In genomic region chr22:23280356-23281052, GRCh38 we compare ENCODE assay signal across 12 cellular contexts.
DNase-seq lines count a peak whose midpoint lies in the region; ATAC-seq lines count a peak whose summit lies in the region.
"Had no signal": no experiment of that assay in that cellular context is flagged by ENCODE, and none has a peak within 500 bp of the region (broad histone marks: within the 10 kb centered on the region; RNA-seq: fewer than 3 reads in every experiment).

No MANE protein-coding gene starts in this region.

- no peak for ATAC-seq in stimulated activated naive CD8-positive, alpha-beta T cell treated with anti-CD3 and anti-CD28 coated beads, Interleukin-15, amount 100 ng/mL, for 72 hours
- no peak for ATAC-seq in stimulated activated naive CD8-positive, alpha-beta T cell treated with anti-CD3 and anti-CD28 coated beads, Interleukin-15, Interleukin-2, amounts not matched to agents 100 U/mL and 50 U/mL, for 24 hours
- ATAC-seq in central memory CD8-positive, alpha-beta T cell (replicated peaks; ENCODE audit: extremely low read depth, poor library complexity, severe bottlenecking), result no peak
- no peak for ATAC-seq in naive thymus-derived CD4-positive, alpha-beta T cell
- ATAC-seq in GM21619 (IDR thresholded peaks at IDR 0.05; ENCODE audit: unreplicated experiment) (no peak), HG02642 (IDR thresholded peaks at IDR 0.05; ENCODE audit: poor library complexity, unreplicated experiment) (no peak), HG03521 (IDR thresholded peaks at IDR 0.05; ENCODE audit: unreplicated experiment) (no peak)

- no peak overlapping the region for H3K4me3 ChIP-seq in naive thymus-derived CD4-positive, alpha-beta T cell (ENCODE audit: low read length)

- H3K27ac ChIP-seq in naive thymus-derived CD4-positive, alpha-beta T cell (ENCODE audit: low read depth, low read length), result no peak overlapping the region

- no peak for DNase-seq in stimulated activated naive CD8-positive, alpha-beta T cell treated with anti-CD3 and anti-CD28 coated beads, Interleukin-15, amount 100 ng/mL, for 72 hours
- DNase-seq in stimulated activated naive CD8-positive, alpha-beta T cell treated with anti-CD3 and anti-CD28 coated beads, Interleukin-15, Interleukin-2, amounts not matched to agents 100 U/mL and 50 U/mL, for 24 hours, result no peak
- no peak for DNase-seq in central memory CD8-positive, alpha-beta T cell (ENCODE audit: low spot score in 2 of 2)
- DNase-seq in naive thymus-derived CD4-positive, alpha-beta T cell, result no peak
- no peak for DNase-seq in DMS 273 treated with DMSO at 0.1 percent for 48 hours (lab: John Stamatoyannopoulos, UW)
- DNase-seq: activated CD8-positive, alpha-beta memory T cell treated with anti-CD3 and anti-CD28 coated beads, Interleukin-2, amount 50 U/mL, for 4 hours; DMS153; NCI-H1092; NCI-H2227 treated with DMSO at 0.1 percent for 48 hours had no signal

- no peaks in the 10 kb centered on the region for H3K27me3 ChIP-seq in naive thymus-derived CD4-positive, alpha-beta T cell (ENCODE audit: control insufficient read depth in 2 of 2, insufficient read depth in 2 of 2, low read length in 2 of 2)

- no peak overlapping the region for H3K4me3 Mint-ChIP-seq in stimulated activated naive CD8-positive, alpha-beta T cell treated with anti-CD3 and anti-CD28 coated beads, Interleukin-15, amount 100 ng/mL, for 72 hours
- no peak overlapping the region for H3K4me3 Mint-ChIP-seq in central memory CD8-positive, alpha-beta T cell
- H3K4me3 Mint-ChIP-seq in naive thymus-derived CD4-positive, alpha-beta T cell, result no peak overlapping the region

- peak overlapping the region; percentile 33 to 34 for H3K27ac Mint-ChIP-seq in stimulated activated naive CD8-positive, alpha-beta T cell treated with anti-CD3 and anti-CD28 coated beads, Interleukin-15, amount 100 ng/mL, for 72 hours
- H3K27ac Mint-ChIP-seq in central memory CD8-positive, alpha-beta T cell (ENCODE audit: low read depth), result peak overlapping the region; percentile 83
- H3K27ac Mint-ChIP-seq in naive thymus-derived CD4-positive, alpha-beta T cell, result peak overlapping the region in 8 of 9 donors; percentile 14 to 66 (median 54)

- peaks cover 7 to 27% of the 10 kb centered on the region in 2 donors for H3K4me1 ChIP-seq in naive thymus-derived CD4-positive, alpha-beta T cell (ENCODE audit: control insufficient read depth in 2 of 2, insufficient read depth in 2 of 2, low read length in 2 of 2)

- no peaks in the 10 kb centered on the region for H3K9me3 ChIP-seq in naive thymus-derived CD4-positive, alpha-beta T cell (ENCODE audit: control insufficient read depth in 2 of 3, low read length in 3 of 3)

- POLR2A ChIA-PET in naive thymus-derived CD4-positive, alpha-beta T cell (lab: Charles Lee), result no interaction called here

- peaks cover 17% of the 10 kb centered on the region for H3K36me3 Mint-ChIP-seq in central memory CD8-positive, alpha-beta T cell (ENCODE audit: insufficient read depth)
- H3K36me3 Mint-ChIP-seq in naive thymus-derived CD4-positive, alpha-beta T cell, result peaks cover 0 to 12% (median 1%) of the 10 kb centered on the region in 5 donors

- H3K27me3 Mint-ChIP-seq in stimulated activated naive CD8-positive, alpha-beta T cell treated with anti-CD3 and anti-CD28 coated beads, Interleukin-15, amount 100 ng/mL, for 72 hours, result no peaks in the 10 kb centered on the region
- H3K27me3 Mint-ChIP-seq in central memory CD8-positive, alpha-beta T cell, result no peaks in the 10 kb centered on the region
- H3K27me3 Mint-ChIP-seq in naive thymus-derived CD4-positive, alpha-beta T cell, result no peaks in the 10 kb centered on the region

- H3K9me3 Mint-ChIP-seq in stimulated activated naive CD8-positive, alpha-beta T cell treated with anti-CD3 and anti-CD28 coated beads, Interleukin-15, amount 100 ng/mL, for 72 hours, result no peaks in the 10 kb centered on the region
- no peaks in the 10 kb centered on the region for H3K9me3 Mint-ChIP-seq in central memory CD8-positive, alpha-beta T cell
- H3K9me3 Mint-ChIP-seq in naive thymus-derived CD4-positive, alpha-beta T cell, result peaks cover 0 to 2% (median 0%) of the 10 kb centered on the region in 11 donors

- peaks cover 40% of the 10 kb centered on the region for H3K4me1 Mint-ChIP-seq in stimulated activated naive CD8-positive, alpha-beta T cell treated with anti-CD3 and anti-CD28 coated beads, Interleukin-15, amount 100 ng/mL, for 72 hours
- H3K4me1 Mint-ChIP-seq in central memory CD8-positive, alpha-beta T cell, result peaks cover 40% of the 10 kb centered on the region
- peaks cover 0 to 29% (median 9%) of the 10 kb centered on the region in 7 donors for H3K4me1 Mint-ChIP-seq in naive thymus-derived CD4-positive, alpha-beta T cell

- CTCF ChIA-PET in naive thymus-derived CD4-positive, alpha-beta T cell (lab: Charles Lee), result interaction anchor here (1.4 to 2.0 kb wide), 4 partner anchors 8 to 103 kb away, joined by 8 to 69 read pairs (median 12); partner anchors contain the start of gene BCR

- intact Hi-C loops in naive thymus-derived CD4-positive, alpha-beta T cell (cut with micrococcal nuclease), result loop anchor here (1.0 to 10.0 kb wide), 4 partner anchors 38 to 104 kb away; no protein-coding TSS in a partner anchor

- H3K36me3 ChIP-seq in naive thymus-derived CD4-positive, alpha-beta T cell (ENCODE audit: control insufficient read depth in 2 of 3, insufficient read depth in 3 of 3, low read length in 3 of 3), result peaks cover 0 to 79% (median 17%) of the 10 kb centered on the region in 3 experiments
